ENCODE assay signal across 10 cellular contexts in the genomic region with DNA sequence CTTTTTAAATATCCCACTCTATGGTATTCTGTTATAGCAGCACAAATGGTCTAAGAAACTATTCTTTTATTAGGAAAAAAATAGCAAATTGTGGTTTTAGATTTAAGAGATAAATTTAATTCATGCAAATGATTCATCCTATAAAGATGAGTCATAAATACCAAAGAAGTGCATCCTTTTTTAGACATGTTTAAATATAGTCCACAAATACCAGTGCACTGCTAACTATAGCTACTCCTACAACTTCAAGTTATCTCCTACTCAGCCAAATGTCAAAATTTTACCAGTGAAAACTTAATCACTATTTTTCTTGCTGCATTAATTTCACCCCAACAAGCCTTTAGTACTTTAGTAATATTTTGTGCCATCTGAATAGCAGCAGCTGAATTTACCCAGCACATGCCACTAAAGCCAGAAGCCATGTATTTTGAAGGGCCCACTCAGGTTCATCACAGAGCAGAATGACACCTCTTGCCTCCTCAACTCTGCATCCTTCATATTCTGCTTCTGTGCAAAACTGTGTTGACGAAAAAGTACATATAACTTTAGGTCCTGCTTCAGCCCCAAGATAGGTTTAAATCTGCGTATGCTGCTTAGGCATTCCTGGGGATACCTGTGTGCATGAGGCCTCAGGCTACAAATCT. TPM values are rescaled to one million over a fixed set of nuclear protein-coding genes. Genes with fewer than 3 reads are reported as not detected.
DNase-seq lines count a peak whose midpoint lies in the region; ATAC-seq and TF ChIP-seq lines count a peak whose summit lies in the region.
"Had no signal": no experiment of that assay in that cellular context is flagged by ENCODE, and none has a peak within 500 bp of the region (broad histone marks: within the 10 kb centered on the region; RNA-seq: fewer than 3 reads in every experiment).

No MANE protein-coding gene starts in this region.

- DNase-seq in EL (peak; percentile 52), HL-60 (ENCODE audit: low read depth in 1 of 2, low spot score in 1 of 2) (no peak), adipocyte (ENCODE audit: low read depth) (peak; percentile 21), natural killer cell (no peak), NCI-H748 treated with DMSO at 0.1 percent for 48 hours (lab: John Stamatoyannopoulos, UW) (no peak), NCI-H146 (lab: John Stamatoyannopoulos, UW) (no peak)
- DNase-seq: activated effector memory CD4-positive, alpha-beta T cell treated with Interleukin-2 at 50 U/mL for 16 hours; NCI-H2107; SW 1271 had no signal

- no peak overlapping the region for H3K9ac ChIP-seq in adipocyte (ENCODE audit: low read length)

- TF ChIP-seq CTCF in HL-60 (IDR thresholded peaks at IDR 0.05; ENCODE audit: insufficient read depth, low read length): no peak
- TF ChIP-seq CTCF in natural killer cell (IDR thresholded peaks at IDR 0.05): no peak

- H3K4me3 ChIP-seq in HL-60 (replicated peaks; ENCODE audit: insufficient read depth, low read length) (no peak overlapping the region), adipocyte (ENCODE audit: low read length) (no peak overlapping the region)

- H3K36me3 ChIP-seq in adipocyte (ENCODE audit: control insufficient read depth, insufficient read depth, low read length, severe bottlenecking): no peaks in the 10 kb centered on the region

- peaks cover 5% of the 10 kb centered on the region for H3K4me1 ChIP-seq in adipocyte (ENCODE audit: control insufficient read depth, insufficient read depth, low read length)

- H3K9me3 Mint-ChIP-seq in natural killer cell: no peaks in the 10 kb centered on the region

- H3K4me1 Mint-ChIP-seq in natural killer cell: peaks cover 87 to 90% of the 10 kb centered on the region in 2 donors

- H3K36me3 Mint-ChIP-seq in natural killer cell: no peaks in the 10 kb centered on the region

- peak overlapping the region; percentile 87 for H3K27ac ChIP-seq in HL-60 (replicated peaks)

- H3K4me3 Mint-ChIP-seq in natural killer cell: peak overlapping the region; percentile 51

- H3K9me3 ChIP-seq in adipocyte (ENCODE audit: control insufficient read depth, low read length): no peaks in the 10 kb centered on the region

- no peaks in the 10 kb centered on the region for H3K27me3 Mint-ChIP-seq in natural killer cell (ENCODE audit: low read depth in 2 of 2)

- H3K27ac Mint-ChIP-seq in natural killer cell: peak overlapping the region; percentile 88 to 93

- H3K27me3 ChIP-seq in HL-60 (ENCODE audit: insufficient read depth, poor library complexity, severe bottlenecking): no peaks in the 10 kb centered on the region
- H3K27me3 ChIP-seq in adipocyte (replicated peaks; ENCODE audit: control insufficient read depth, insufficient read depth, low read length): peaks cover 29% of the 10 kb centered on the region

- intact Hi-C loops in natural killer cell (cut with micrococcal nuclease): no loop called here

- ATAC-seq in natural killer cell (peak in 1 of 3 donors; percentile 42), HG02885 (IDR thresholded peaks at IDR 0.05; ENCODE audit: poor library complexity, unreplicated experiment) (no peak)

RNA-seq across cellular contexts. Expression of a gene that starts 24.9 kb away (rescaled TPM):
- total RNA-seq in natural killer cell: 100 to 1,000 TPM; 203 to 459 (median 405) TPM

Comparison
In these comparisons a context has a peak if more than half of its experiments do, and no peak if none do; other contexts are left out.
1. DNase-seq: peak in EL (single experiment) and adipocyte (single experiment); none in HL-60 (0 of 2), natural killer cell (single experiment), NCI-H748 treated with DMSO at 0.1 percent for 48 hours (single experiment) and NCI-H146 (single experiment).